Comparison of ENCODE assay signal across 1 cellular context in genomic region chr20:50308166-50308512, GRCh38.
TF ChIP-seq lines count a peak whose summit lies in the region.

No MANE protein-coding gene starts in this region.

TF ChIP-seq in SK-N-SH, 30 proteins besides CTCF, POLR2A, EP300 and RAD21 (continued from another document):
- TF ChIP-seq ZBTB33 (IDR thresholded peaks at IDR 0.05; ENCODE audit: borderline replicate concordance, low read depth) (no peak), MXI1 (IDR thresholded peaks at IDR 0.05; ENCODE audit: low read depth, low read length) (no peak), RXRA (IDR thresholded peaks at IDR 0.05; ENCODE audit: borderline replicate concordance, low read depth) (no peak), FOXJ3 (CRISPR knock-in tag; IDR thresholded peaks at IDR 0.05) (no peak), NFIC (IDR thresholded peaks at IDR 0.05; ENCODE audit: borderline replicate concordance) (no peak), USF1 (IDR thresholded peaks at IDR 0.05; ENCODE audit: borderline replicate concordance, low read depth) (no peak), CHD2 (IDR thresholded peaks at IDR 0.05; ENCODE audit: low read length, partially characterized antibody) (no peak), GATA2 (CRISPR knock-in tag; IDR thresholded peaks at IDR 0.05) (no peak), GABPA (IDR thresholded peaks at IDR 0.05; ENCODE audit: low read depth) (no peak), REST (IDR thresholded peaks at IDR 0.05; ENCODE audit: low read depth, low read length) (no peak), POLR2AphosphoS5 (IDR thresholded peaks at IDR 0.05; ENCODE audit: low read depth, low read length) (no peak), YY1 (IDR thresholded peaks at IDR 0.05; ENCODE audit: low read depth) (no peak), MEF2A (IDR thresholded peaks at IDR 0.05; ENCODE audit: borderline replicate concordance, low read depth) (no peak), SIN3A (IDR thresholded peaks at IDR 0.05; ENCODE audit: borderline replicate concordance, low read depth, low read length) (no peak), ELF1 (IDR thresholded peaks at IDR 0.05) (no peak)
